Comparison of ENCODE assay signal across 29 cellular contexts in the genomic region with DNA sequence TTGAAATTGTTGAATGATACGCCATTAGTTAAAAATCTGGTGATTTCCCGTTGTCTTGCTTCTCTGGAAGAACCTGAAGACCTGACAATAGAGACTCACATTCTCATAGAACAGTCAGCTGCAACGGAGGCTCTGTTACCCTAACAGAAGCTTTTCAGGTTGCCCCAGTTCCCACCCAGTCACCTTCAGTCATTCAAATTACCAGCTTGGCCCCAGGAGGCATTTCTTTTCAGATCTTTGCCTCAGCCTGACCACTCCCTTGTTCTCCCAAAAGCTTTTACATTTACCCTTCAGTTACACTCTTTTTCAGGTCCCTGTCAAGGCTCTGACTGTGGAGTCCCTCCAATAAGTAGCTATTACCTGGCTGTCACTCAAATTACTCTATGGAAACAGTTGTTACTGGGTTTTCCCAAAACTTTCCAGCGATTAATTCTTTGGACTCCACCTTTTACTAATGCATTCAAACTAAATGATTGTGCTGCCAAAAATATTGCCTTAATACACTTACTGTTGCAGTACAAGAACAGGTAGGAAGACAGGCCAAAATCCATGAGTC.
DNase-seq lines count a peak whose midpoint lies in the region; ATAC-seq, FAIRE-seq and TF ChIP-seq lines count a peak whose summit lies in the region.
"Had no signal": no experiment of that assay in that cellular context is flagged by ENCODE, and none has a peak within 500 bp of the region (broad histone marks: within the 10 kb centered on the region; RNA-seq: fewer than 3 reads in every experiment).

No MANE protein-coding gene starts in this region.

- intact Hi-C loops in GM12878 (cut with micrococcal nuclease; ENCODE audit: unreplicated experiment) = loop anchor here (2.0 to 10.0 kb wide), 2 partner anchors 33 to 659 kb away; a partner anchor contains a TSS

- H3K27me3 ChIP-seq in GM12878 (replicated peaks in 1 of 2; ENCODE audit: control insufficient read depth in 2 of 2, insufficient read depth in 2 of 2, low read length in 1 of 2) = no peaks in the 10 kb centered on the region; a peak in 1 of 4 replicates
- no peaks in the 10 kb centered on the region for H3K27me3 ChIP-seq in iPS-20b (ENCODE audit: insufficient read depth, low read length)
- H3K27me3 ChIP-seq: SJCRH30, stomach, tibial nerve had no signal

- H3K9me3 Mint-ChIP-seq in activated naive CD8-positive, alpha-beta T cell treated with anti-CD3 and anti-CD28 coated beads for 36 hours = no peaks in the 10 kb centered on the region
- H3K9me3 Mint-ChIP-seq: activated T-cell treated with anti-CD3 and anti-CD28 coated beads, Interleukin-2, amount 50 U/mL, for 4 hours had no signal

- ATAC-seq in HG02798 (IDR thresholded peaks at IDR 0.05; ENCODE audit: poor library complexity, unreplicated experiment) (peak; percentile 33), GM12878 (peak; percentile 11), HG03442 (IDR thresholded peaks at IDR 0.05; ENCODE audit: unreplicated experiment) (no peak), GM21360 (IDR thresholded peaks at IDR 0.05; ENCODE audit: unreplicated experiment) (no peak)
- ATAC-seq: activated T-cell treated with anti-CD3 and anti-CD28 coated beads, Interleukin-2, amount 50 U/mL, for 4 hours; HepG2; left cardiac atrium; sciatic nerve had no signal

- H3K27ac ChIP-seq in GM12878 (ENCODE audit: control insufficient read depth, insufficient read depth) (no peak overlapping the region), iPS-20b (ENCODE audit: low read length) (no peak overlapping the region)
- H3K27ac ChIP-seq: SJCRH30, stomach, tibial nerve had no signal

- in situ Hi-C loops in GM12878 (cut with MboI) = no loop called here

- no peak for TF ChIP-seq POLR2A in GM12878 (IDR thresholded peaks at IDR 0.05; ENCODE audit: low read depth, low read length)

- TF ChIP-seq RAD21 in GM12878 (IDR thresholded peaks at IDR 0.05; ENCODE audit: insufficient read depth, low read depth, low read length) = no peak

- DNase-seq in ELF-1 (ENCODE audit: low read depth, low spot score) = peak; percentile 93
- DNase-seq in GM12878 (ENCODE audit: low read depth, low spot score) = no peak
- DNase-seq in activated naive CD8-positive, alpha-beta T cell treated with anti-CD3 and anti-CD28 coated beads for 36 hours = no peak
- DNase-seq in HTR-8/SVneo (ENCODE audit: insufficient read length, low spot score) = no peak
- DNase-seq: activated CD4-positive, alpha-beta T cell treated with anti-CD3 and anti-CD28 coated beads for 4 hours; activated CD8-positive, alpha-beta memory T cell treated with anti-CD3 and anti-CD28 coated beads for 24 hours; activated naive CD4-positive, alpha-beta T cell; activated T-cell treated with anti-CD3 and anti-CD28 coated beads, Interleukin-2, amount 50 U/mL, for 4 hours; cortex of kidney; DMS53; GF-D8; Kasumi-1; left cardiac atrium; MV-4-11; NCI-H2171; NCI-H510A treated with DMSO at 0.1 percent for 48 hours; NK-92 treated with Interleukin-12 subunit alpha and Interleukin-12 subunit beta, amount 100 ng/mL, for 24 hours; SJCRH30; stimulated activated CD4-positive, alpha-beta T cell treated with anti-CD3 and anti-CD28 coated beads, Interleukin-15, amount 100 ng/mL, for 24 hours; stomach; T-helper 1 cell had no signal

- H3K4me3 Mint-ChIP-seq in activated naive CD8-positive, alpha-beta T cell treated with anti-CD3 and anti-CD28 coated beads for 36 hours = no peak overlapping the region
- H3K4me3 Mint-ChIP-seq: activated T-cell treated with anti-CD3 and anti-CD28 coated beads, Interleukin-2, amount 50 U/mL, for 4 hours had no signal

- H3K4me1 ChIP-seq in GM12878 (ENCODE audit: control insufficient read depth, insufficient read depth, low read length) = peaks cover 15% of the 10 kb centered on the region
- peaks cover 20% of the 10 kb centered on the region for H3K4me1 ChIP-seq in iPS-20b (ENCODE audit: insufficient read depth, low read length)
- H3K4me1 ChIP-seq: SJCRH30, stomach had no signal

- H3K79me2 ChIP-seq in GM12878 (ENCODE audit: control insufficient read depth, insufficient read depth, low read length) = no peaks in the 10 kb centered on the region

- no peaks in the 10 kb centered on the region for H3K36me3 Mint-ChIP-seq in activated naive CD8-positive, alpha-beta T cell treated with anti-CD3 and anti-CD28 coated beads for 36 hours

- 1% methylated on average over 4 of the region's 4 CpGs for WGBS in GM12878 (ENCODE audit: insufficient coverage, insufficient replicate concordance, low lambda C conversion rate, missing lambda C conversion rate)

- no peak overlapping the region for H2AFZ ChIP-seq in GM12878 (ENCODE audit: control insufficient read depth, low read depth, low read length)

- no peaks in the 10 kb centered on the region for H3K27me3 Mint-ChIP-seq in activated naive CD8-positive, alpha-beta T cell treated with anti-CD3 and anti-CD28 coated beads for 36 hours

- H3K36me3 ChIP-seq in GM12878 (ENCODE audit: control insufficient read depth in 2 of 2, insufficient read depth in 2 of 2, low read length in 1 of 2) (no peaks in the 10 kb centered on the region), iPS-20b (ENCODE audit: insufficient read depth, low read depth, low read length) (no peaks in the 10 kb centered on the region)
- H3K36me3 ChIP-seq: SJCRH30, stomach, tibial nerve had no signal

- H3K9me3 ChIP-seq in GM12878 (replicated peaks; ENCODE audit: control insufficient read depth, insufficient read depth, low read length) = no peaks in the 10 kb centered on the region
- no peaks in the 10 kb centered on the region for H3K9me3 ChIP-seq in iPS-20b (ENCODE audit: insufficient read depth, low read depth, low read length)
- H3K9me3 ChIP-seq: SJCRH30, stomach, tibial nerve had no signal

- POLR2A ChIA-PET in GM12878 (lab: Charles Lee) = interaction anchor here (0.5 to 2.5 kb wide), 3 partner anchors 10 to 640 kb away, joined by 3 to 9 read pairs (median 5); no protein-coding TSS in a partner anchor

- no TSS peak for BruUV-seq in GM12878 (replicated peaks; lab: Mats Ljungman, UMichigan)

- H3K9ac ChIP-seq in GM12878 (ENCODE audit: control insufficient read depth, insufficient read depth, low read length) (no peak overlapping the region), iPS-20b (ENCODE audit: low read depth, low read length) (peak overlapping the region; percentile 21; the same call in 1 of the 2 replicates)

- H3K4me3 ChIP-seq in GM12878 (no peak overlapping the region), iPS-20b (ENCODE audit: low read length) (peak overlapping the region; percentile 42; the same call in 1 of the 2 replicates)
- H3K4me3 ChIP-seq: SJCRH30, stomach, tibial nerve had no signal

- TF ChIP-seq EP300 in GM12878 (IDR thresholded peaks at IDR 0.05; ENCODE audit: borderline replicate concordance in 1 of 2, control insufficient read depth in 1 of 2, low read depth in 2 of 2, low read length in 2 of 2) = no peak

- H3K4me1 Mint-ChIP-seq in activated naive CD8-positive, alpha-beta T cell treated with anti-CD3 and anti-CD28 coated beads for 36 hours = no peaks in the 10 kb centered on the region

- RAD21 ChIA-PET in GM12878 (lab: Charles Lee; ENCODE audit: unreplicated experiment) = interaction anchor here (1.0 to 2.7 kb wide), 5 partner anchors 10 to 32 kb away, joined by 3 to 11 read pairs (median 3); no protein-coding TSS in a partner anchor

- CTCF ChIA-PET in GM12878 (lab: Yijun Ruan, JAX) = no interaction called here

- no peak overlapping the region for H3K27ac Mint-ChIP-seq in activated naive CD8-positive, alpha-beta T cell treated with anti-CD3 and anti-CD28 coated beads for 36 hours

- no peak for FAIRE-seq in GM12878 (lab: Jason Lieb, UNC)
- FAIRE-seq in HTR-8/SVneo (lab: Jason Lieb, UNC) = no peak
- FAIRE-seq: bronchial epithelial cell had no signal

- H4K20me1 ChIP-seq in GM12878 (ENCODE audit: control insufficient read depth, insufficient read depth) = no peaks in the 10 kb centered on the region

- SMC1A ChIA-PET in GM12878 (lab: Charles Lee; ENCODE audit: uncharacterized antibody, unreplicated experiment) = interaction anchor here (1.2 to 8.5 kb wide), 3 partner anchors 10 to 19 kb away, joined by 3 to 99 read pairs (median 22); no protein-coding TSS in a partner anchor

- TF ChIP-seq CTCF in GM12878 (IDR thresholded peaks at IDR 0.05 in 2 of 3, conservative IDR thresholded peaks at IDR 0.05 in 1 of 3; ENCODE audit: control insufficient read depth in 2 of 3, extremely low read depth in 1 of 3, insufficient read depth in 1 of 3, low read depth in 3 of 3, low read length in 3 of 3) = no peak

- no peak overlapping the region for H3K4me2 ChIP-seq in GM12878 (ENCODE audit: control insufficient read depth, insufficient read depth)

TF ChIP-seq in GM12878, 131 proteins besides CTCF, POLR2A, EP300 and RAD21 (continues in another document):
- TF ChIP-seq, protein P1, sequence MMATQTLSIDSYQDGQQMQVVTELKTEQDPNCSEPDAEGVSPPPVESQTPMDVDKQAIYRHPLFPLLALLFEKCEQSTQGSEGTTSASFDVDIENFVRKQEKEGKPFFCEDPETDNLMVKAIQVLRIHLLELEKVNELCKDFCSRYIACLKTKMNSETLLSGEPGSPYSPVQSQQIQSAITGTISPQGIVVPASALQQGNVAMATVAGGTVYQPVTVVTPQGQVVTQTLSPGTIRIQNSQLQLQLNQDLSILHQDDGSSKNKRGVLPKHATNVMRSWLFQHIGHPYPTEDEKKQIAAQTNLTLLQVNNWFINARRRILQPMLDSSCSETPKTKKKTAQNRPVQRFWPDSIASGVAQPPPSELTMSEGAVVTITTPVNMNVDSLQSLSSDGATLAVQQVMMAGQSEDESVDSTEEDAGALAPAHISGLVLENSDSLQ (IDR thresholded peaks at IDR 0.05) = peak; percentile 90
- TF ChIP-seq NR2C1 (IDR thresholded peaks at IDR 0.05) (no peak), EED (IDR thresholded peaks at IDR 0.05; ENCODE audit: low read depth) (no peak), BRCA1 (IDR thresholded peaks at IDR 0.05; ENCODE audit: low read depth, low read length) (no peak)
- TF ChIP-seq, protein P2, sequence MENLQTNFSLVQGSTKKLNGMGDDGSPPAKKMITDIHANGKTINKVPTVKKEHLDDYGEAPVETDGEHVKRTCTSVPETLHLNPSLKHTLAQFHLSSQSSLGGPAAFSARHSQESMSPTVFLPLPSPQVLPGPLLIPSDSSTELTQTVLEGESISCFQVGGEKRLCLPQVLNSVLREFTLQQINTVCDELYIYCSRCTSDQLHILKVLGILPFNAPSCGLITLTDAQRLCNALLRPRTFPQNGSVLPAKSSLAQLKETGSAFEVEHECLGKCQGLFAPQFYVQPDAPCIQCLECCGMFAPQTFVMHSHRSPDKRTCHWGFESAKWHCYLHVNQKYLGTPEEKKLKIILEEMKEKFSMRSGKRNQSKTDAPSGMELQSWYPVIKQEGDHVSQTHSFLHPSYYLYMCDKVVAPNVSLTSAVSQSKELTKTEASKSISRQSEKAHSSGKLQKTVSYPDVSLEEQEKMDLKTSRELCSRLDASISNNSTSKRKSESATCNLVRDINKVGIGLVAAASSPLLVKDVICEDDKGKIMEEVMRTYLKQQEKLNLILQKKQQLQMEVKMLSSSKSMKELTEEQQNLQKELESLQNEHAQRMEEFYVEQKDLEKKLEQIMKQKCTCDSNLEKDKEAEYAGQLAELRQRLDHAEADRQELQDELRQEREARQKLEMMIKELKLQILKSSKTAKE (IDR thresholded peaks at IDR 0.05; ENCODE audit: low read depth, poor library complexity, severe bottlenecking) = no peak

Comparison
In these comparisons a context has a peak if more than half of its experiments do, and no peak if none do; other contexts are left out.
1. ATAC-seq: peak in HG02798 (single experiment) and GM12878 (single experiment); none in HG03442 (single experiment) and GM21360 (single experiment).